ENCODE assay signal across 1 cellular context in the genomic region with DNA sequence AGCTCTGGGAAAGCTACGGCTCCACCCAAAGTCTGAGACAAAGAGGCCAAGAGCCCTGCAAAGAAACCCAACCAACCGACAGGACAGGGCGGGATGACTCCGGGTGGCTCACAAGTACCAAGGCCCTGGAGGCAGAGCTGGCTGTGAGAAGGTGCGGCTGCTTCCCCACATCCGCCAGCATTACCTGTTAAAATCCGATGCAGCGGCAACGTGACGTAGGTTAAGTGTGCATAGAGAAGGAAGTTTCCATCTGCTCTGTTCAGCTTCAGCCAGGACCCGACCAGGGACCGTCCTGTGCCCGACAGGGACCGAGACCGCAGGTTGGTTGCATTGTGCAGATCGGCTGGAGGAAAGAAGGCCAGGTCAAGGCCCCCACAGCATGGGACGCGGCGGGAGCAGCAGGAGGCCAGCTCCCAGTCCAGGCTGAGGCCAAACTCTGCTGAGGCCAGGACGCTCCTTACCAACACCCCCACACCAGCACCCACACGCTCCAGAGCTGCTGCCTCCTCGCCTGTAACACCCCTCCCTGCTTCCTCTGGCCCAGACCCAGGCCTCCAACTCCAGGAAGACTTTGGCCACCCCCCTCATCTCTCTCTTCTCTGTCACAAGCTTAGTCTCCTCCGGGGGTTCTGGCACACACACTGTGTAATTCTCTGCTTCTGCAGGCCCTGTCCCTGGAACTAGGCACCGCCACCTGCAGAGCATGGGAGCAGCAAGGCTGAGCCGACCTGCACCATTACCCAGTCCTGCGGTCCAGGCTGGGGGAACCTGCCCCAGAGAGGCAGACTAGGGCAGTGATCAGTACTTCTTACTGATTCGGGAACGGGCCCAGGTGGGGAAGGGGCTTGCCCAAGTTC.
TF ChIP-seq lines count a peak whose summit lies in the region.

No MANE protein-coding gene starts in this region.

TF ChIP-seq in K562, 482 proteins besides CTCF, POLR2A, EP300 and RAD21:
- TF ChIP-seq, protein P1, sequence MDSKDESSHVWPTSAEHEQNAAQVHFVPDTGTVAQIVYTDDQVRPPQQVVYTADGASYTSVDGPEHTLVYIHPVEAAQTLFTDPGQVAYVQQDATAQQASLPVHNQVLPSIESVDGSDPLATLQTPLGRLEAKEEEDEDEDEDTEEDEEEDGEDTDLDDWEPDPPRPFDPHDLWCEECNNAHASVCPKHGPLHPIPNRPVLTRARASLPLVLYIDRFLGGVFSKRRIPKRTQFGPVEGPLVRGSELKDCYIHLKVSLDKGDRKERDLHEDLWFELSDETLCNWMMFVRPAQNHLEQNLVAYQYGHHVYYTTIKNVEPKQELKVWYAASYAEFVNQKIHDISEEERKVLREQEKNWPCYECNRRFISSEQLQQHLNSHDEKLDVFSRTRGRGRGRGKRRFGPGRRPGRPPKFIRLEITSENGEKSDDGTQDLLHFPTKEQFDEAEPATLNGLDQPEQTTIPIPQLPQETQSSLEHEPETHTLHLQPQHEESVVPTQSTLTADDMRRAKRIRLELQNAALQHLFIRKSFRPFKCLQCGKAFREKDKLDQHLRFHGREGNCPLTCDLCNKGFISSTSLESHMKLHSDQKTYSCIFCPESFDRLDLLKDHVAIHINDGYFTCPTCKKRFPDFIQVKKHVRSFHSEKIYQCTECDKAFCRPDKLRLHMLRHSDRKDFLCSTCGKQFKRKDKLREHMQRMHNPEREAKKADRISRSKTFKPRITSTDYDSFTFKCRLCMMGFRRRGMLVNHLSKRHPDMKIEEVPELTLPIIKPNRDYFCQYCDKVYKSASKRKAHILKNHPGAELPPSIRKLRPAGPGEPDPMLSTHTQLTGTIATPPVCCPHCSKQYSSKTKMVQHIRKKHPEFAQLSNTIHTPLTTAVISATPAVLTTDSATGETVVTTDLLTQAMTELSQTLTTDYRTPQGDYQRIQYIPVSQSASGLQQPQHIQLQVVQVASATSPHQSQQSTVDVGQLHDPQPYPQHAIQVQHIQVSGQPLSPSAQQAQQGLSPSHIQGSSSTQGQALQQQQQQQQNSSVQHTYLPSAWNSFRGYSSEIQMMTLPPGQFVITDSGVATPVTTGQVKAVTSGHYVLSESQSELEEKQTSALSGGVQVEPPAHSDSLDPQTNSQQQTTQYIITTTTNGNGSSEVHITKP (IDR thresholded peaks at IDR 0.05; ENCODE audit: partially characterized antibody): peak; percentile 97
- TF ChIP-seq ZNF79 (CRISPR knock-in tag; IDR thresholded peaks at IDR 0.05; ENCODE audit: low read depth) (no peak), FOXK2 (conservative IDR thresholded peaks at IDR 0.05 in 1 of 2, IDR thresholded peaks at IDR 0.05 in 1 of 2; ENCODE audit: low read depth in 2 of 2) (0 out of 4 replicates have a peak, but pooled peaks of 1 of the 2 experiments have one; percentile 60), ATF7 (IDR thresholded peaks at IDR 0.05) (peak; percentile 62), ZNF668 (CRISPR knock-in tag; IDR thresholded peaks at IDR 0.05) (no peak)
